In genomic region chr17:4908301-4908700, GRCh38 we compare ENCODE assay signal across 2 cellular contexts.
TF ChIP-seq lines count a peak whose summit lies in the region.

No MANE protein-coding gene starts in this region.

TF ChIP-seq in IMR-90, 13 proteins besides CTCF, POLR2A, EP300 and RAD21:
- TF ChIP-seq CEBPB (IDR thresholded peaks at IDR 0.05; ENCODE audit: low read depth, low read length) = no peak
- TF ChIP-seq BHLHE40 (IDR thresholded peaks at IDR 0.05; ENCODE audit: low read depth, low read length) = no peak
- TF ChIP-seq MAZ (IDR thresholded peaks at IDR 0.05; ENCODE audit: borderline replicate concordance, low read depth, low read length) = no peak
- TF ChIP-seq MAFK (IDR thresholded peaks at IDR 0.05; ENCODE audit: low read depth, low read length) = no peak
- no peak for TF ChIP-seq RFX5 (IDR thresholded peaks at IDR 0.05; ENCODE audit: low read depth, low read length)
- TF ChIP-seq NFE2L2 (IDR thresholded peaks at IDR 0.05; ENCODE audit: low read depth, low read length) = no peak
- TF ChIP-seq, protein P1, sequence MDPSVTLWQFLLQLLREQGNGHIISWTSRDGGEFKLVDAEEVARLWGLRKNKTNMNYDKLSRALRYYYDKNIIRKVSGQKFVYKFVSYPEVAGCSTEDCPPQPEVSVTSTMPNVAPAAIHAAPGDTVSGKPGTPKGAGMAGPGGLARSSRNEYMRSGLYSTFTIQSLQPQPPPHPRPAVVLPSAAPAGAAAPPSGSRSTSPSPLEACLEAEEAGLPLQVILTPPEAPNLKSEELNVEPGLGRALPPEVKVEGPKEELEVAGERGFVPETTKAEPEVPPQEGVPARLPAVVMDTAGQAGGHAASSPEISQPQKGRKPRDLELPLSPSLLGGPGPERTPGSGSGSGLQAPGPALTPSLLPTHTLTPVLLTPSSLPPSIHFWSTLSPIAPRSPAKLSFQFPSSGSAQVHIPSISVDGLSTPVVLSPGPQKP (IDR thresholded peaks at IDR 0.05; ENCODE audit: borderline replicate concordance, low read depth, low read length) = no peak
- no peak for TF ChIP-seq FOS (IDR thresholded peaks at IDR 0.05; ENCODE audit: low read depth, low read length)
- TF ChIP-seq MXI1 (IDR thresholded peaks at IDR 0.05; ENCODE audit: borderline replicate concordance, low read depth, low read length) = no peak
- TF ChIP-seq, protein P2, sequence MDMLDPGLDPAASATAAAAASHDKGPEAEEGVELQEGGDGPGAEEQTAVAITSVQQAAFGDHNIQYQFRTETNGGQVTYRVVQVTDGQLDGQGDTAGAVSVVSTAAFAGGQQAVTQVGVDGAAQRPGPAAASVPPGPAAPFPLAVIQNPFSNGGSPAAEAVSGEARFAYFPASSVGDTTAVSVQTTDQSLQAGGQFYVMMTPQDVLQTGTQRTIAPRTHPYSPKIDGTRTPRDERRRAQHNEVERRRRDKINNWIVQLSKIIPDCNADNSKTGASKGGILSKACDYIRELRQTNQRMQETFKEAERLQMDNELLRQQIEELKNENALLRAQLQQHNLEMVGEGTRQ (IDR thresholded peaks at IDR 0.05; ENCODE audit: low read depth, low read length) = no peak
- TF ChIP-seq SMC3 (IDR thresholded peaks at IDR 0.05; ENCODE audit: low read depth, low read length) = no peak
- TF ChIP-seq RCOR1 (IDR thresholded peaks at IDR 0.05; ENCODE audit: insufficient replicate concordance, low read length) = no peak
- no peak for TF ChIP-seq CHD1 (IDR thresholded peaks at IDR 0.05; ENCODE audit: low read depth, low read length)

TF ChIP-seq in endothelial cell of umbilical vein, 7 proteins besides CTCF, POLR2A, EP300 and RAD21:
- TF ChIP-seq EZH2 (IDR thresholded peaks at IDR 0.05; ENCODE audit: borderline replicate concordance, low read depth, low read length, severe bottlenecking) (no peak), MYC (IDR thresholded peaks at IDR 0.05; ENCODE audit: low read depth, low read length) (no peak), FOS (IDR thresholded peaks at IDR 0.05; ENCODE audit: borderline replicate concordance, insufficient read depth, low read length) (no peak), POLR2AphosphoS5 (IDR thresholded peaks at IDR 0.05; ENCODE audit: insufficient read depth, low read depth, low read length) (no peak), JUN (IDR thresholded peaks at IDR 0.05; ENCODE audit: borderline replicate concordance, insufficient read depth, insufficient read length, low read depth) (no peak)
- TF ChIP-seq, protein P3, sequence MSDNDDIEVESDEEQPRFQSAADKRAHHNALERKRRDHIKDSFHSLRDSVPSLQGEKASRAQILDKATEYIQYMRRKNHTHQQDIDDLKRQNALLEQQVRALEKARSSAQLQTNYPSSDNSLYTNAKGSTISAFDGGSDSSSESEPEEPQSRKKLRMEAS (IDR thresholded peaks at IDR 0.05; ENCODE audit: insufficient read depth, insufficient read length) = no peak
TF ChIP-seq in endothelial cell of umbilical vein: peak in this region for 0.
